Comparison of ENCODE assay signal across 13 cellular contexts in genomic region chr1:51422367-51423097, GRCh38.
DNase-seq lines count a peak whose midpoint lies in the region; TF ChIP-seq lines count a peak whose summit lies in the region.
"Had no signal": no experiment of that assay in that cellular context is flagged by ENCODE, and none has a peak within 500 bp of the region (broad histone marks: within the 10 kb centered on the region; RNA-seq: fewer than 3 reads in every experiment).

No MANE protein-coding gene starts in this region.

- no peak overlapping the region for H3K4me3 ChIP-seq in Karpas-422 (ENCODE audit: low read length)
- H3K4me3 ChIP-seq in endodermal cell (ENCODE audit: low read length): peak overlapping the region; percentile 48
- H3K4me3 ChIP-seq in muscle layer of duodenum (ENCODE audit: low read depth in 1 of 2, low read length in 2 of 2): peak overlapping the region; percentile 0 to 9
- H3K4me3 ChIP-seq in HAP-1: no peak overlapping the region

- H3K79me2 ChIP-seq in Karpas-422 (ENCODE audit: low read length): peaks cover 39% of the 10 kb centered on the region

- H3K36me3 ChIP-seq in Karpas-422 (ENCODE audit: insufficient read depth, low read length) (peaks cover 43% of the 10 kb centered on the region), endodermal cell (ENCODE audit: control insufficient read depth, insufficient read depth, low read length) (peaks cover 28% of the 10 kb centered on the region), muscle layer of duodenum (ENCODE audit: control insufficient read depth in 1 of 2, insufficient read depth in 2 of 2, low read length in 2 of 2) (peaks cover 4 to 10% of the 10 kb centered on the region in 2 donors), HAP-1 (replicated peaks) (peaks cover 18% of the 10 kb centered on the region; the same call in 1 of the 2 replicates)

- no peaks in the 10 kb centered on the region for H3K27me3 ChIP-seq in Karpas-422 (ENCODE audit: low read length)
- H3K27me3 ChIP-seq in endodermal cell (ENCODE audit: control insufficient read depth, insufficient read depth, low read length, poor library complexity, severe bottlenecking): no peaks in the 10 kb centered on the region
- H3K27me3 ChIP-seq in muscle layer of duodenum (ENCODE audit: low read depth, low read length): no peaks in the 10 kb centered on the region
- no peaks in the 10 kb centered on the region for H3K27me3 ChIP-seq in HAP-1 (ENCODE audit: low read depth)
- H3K27me3 ChIP-seq: foreskin keratinocyte had no signal

- BruUV-seq in Calu3 (replicated peaks; lab: Mats Ljungman, UMichigan): no TSS peak

- CTCF ChIA-PET in Calu3 (lab: Charles Lee): interaction anchor here (1.1 kb wide), 1 partner anchor 8 kb away, joined by 3 read pairs; no protein-coding TSS in a partner anchor

- H3K36me3 Mint-ChIP-seq in Calu3 (ENCODE audit: insufficient read depth, unreplicated experiment): peaks cover 7% of the 10 kb centered on the region
- peaks cover 14% of the 10 kb centered on the region for H3K36me3 Mint-ChIP-seq in endodermal cell (ENCODE audit: low read depth)

- H2AFZ ChIP-seq in Karpas-422 (ENCODE audit: low read length): no peak overlapping the region

- 83 to 85% methylated on average over 7 to 8 of the region's 8 CpGs for WGBS in endodermal cell (ENCODE audit: insufficient coverage in 1 of 2, insufficient read length in 1 of 2), 2 experiments

- H3K4me1 Mint-ChIP-seq in Calu3 (ENCODE audit: low read depth, unreplicated experiment) (peaks cover 15% of the 10 kb centered on the region), endodermal cell (peaks cover 17% of the 10 kb centered on the region)

- H3K27ac ChIP-seq in Karpas-422 (ENCODE audit: low read length) (peak overlapping the region; percentile 56; the same call in 1 of the 2 replicates), endodermal cell (ENCODE audit: low read depth, low read length) (peak overlapping the region; percentile 62), muscle layer of duodenum (ENCODE audit: low read length) (no peak overlapping the region)
- H3K27ac ChIP-seq: foreskin keratinocyte, HL-60 had no signal

- H3K4me2 ChIP-seq in Karpas-422 (ENCODE audit: low read depth, low read length, poor library complexity, severe bottlenecking): no peak overlapping the region

- H3K4me3 Mint-ChIP-seq in Calu3 (ENCODE audit: low read depth, unreplicated experiment) (peak overlapping the region; percentile 12), endodermal cell (peak overlapping the region; percentile 31)
- H3K4me3 Mint-ChIP-seq: stimulated activated memory B cell treated with anti-CD40 and anti-IgM and Interleukin-4, amounts not matched to agents 10 μg/mL and 1 μg/mL and 100 μg/mL, for 72 hours had no signal

- peak overlapping the region; percentile 91 for H3K27ac Mint-ChIP-seq in Calu3 (ENCODE audit: unreplicated experiment)
- H3K27ac Mint-ChIP-seq in endodermal cell: peak overlapping the region; percentile 83

- in situ Hi-C loops in HAP-1 (cut with MboI; ENCODE audit: low sequenced_read_pairs): no loop called here

- TF ChIP-seq CTCF in Calu3 (IDR thresholded peaks at IDR 0.05; ENCODE audit: unreplicated experiment): no peak
- no peak for TF ChIP-seq CTCF in endodermal cell (conservative IDR thresholded peaks at IDR 0.05)

- H3K9me3 Mint-ChIP-seq in Calu3 (ENCODE audit: low read depth, unreplicated experiment) (no peaks in the 10 kb centered on the region), endodermal cell (no peaks in the 10 kb centered on the region)
- H3K9me3 Mint-ChIP-seq: stimulated activated memory B cell treated with anti-CD40 and anti-IgM and Interleukin-4, amounts not matched to agents 10 μg/mL and 1 μg/mL and 100 μg/mL, for 72 hours had no signal

- peaks cover 13% of the 10 kb centered on the region for H3K4me1 ChIP-seq in Karpas-422 (ENCODE audit: low read length)
- peaks cover 2% of the 10 kb centered on the region for H3K4me1 ChIP-seq in endodermal cell (ENCODE audit: control insufficient read depth, insufficient read depth, low read length)
- peaks cover 6 to 15% of the 10 kb centered on the region in 2 donors for H3K4me1 ChIP-seq in muscle layer of duodenum (ENCODE audit: control insufficient read depth in 1 of 2, insufficient read depth in 2 of 2, low read length in 2 of 2)
- H3K4me1 ChIP-seq in HAP-1: peaks cover 9% of the 10 kb centered on the region

- H3K27me3 Mint-ChIP-seq in Calu3 (ENCODE audit: unreplicated experiment): no peaks in the 10 kb centered on the region
- no peaks in the 10 kb centered on the region for H3K27me3 Mint-ChIP-seq in endodermal cell (ENCODE audit: insufficient read depth)
- H3K27me3 Mint-ChIP-seq: stimulated activated memory B cell treated with anti-CD40 and anti-IgM and Interleukin-4, amounts not matched to agents 10 μg/mL and 1 μg/mL and 100 μg/mL, for 72 hours had no signal

- intact Hi-C loops in Calu3 (cut with micrococcal nuclease; ENCODE audit: unreplicated experiment): no loop called here

- H3K9me2 ChIP-seq in Karpas-422 (replicated peaks; ENCODE audit: insufficient read depth, low read length): no peaks in the 10 kb centered on the region

- H4K20me1 ChIP-seq in Karpas-422 (ENCODE audit: insufficient read depth, low read depth, low read length): no peaks in the 10 kb centered on the region

- DNase-seq in Calu3 (no peak), Karpas-422 (no peak), endodermal cell (no peak), HAP-1 (ENCODE audit: low spot score in 2 of 2) (no peak), SHP77 treated with DMSO at 0.1 percent for 48 hours (lab: John Stamatoyannopoulos, UW) (no peak), 8988T (no peak)
- DNase-seq in activated naive CD4-positive, alpha-beta T cell (lab: John Stamatoyannopoulos, UW): no peak
- DNase-seq: activated effector memory CD4-positive, alpha-beta T cell treated with anti-CD3 and anti-CD28 coated beads, Interleukin-2, amount 50 U/mL, for 16 hours; left colon had no signal

- no peaks in the 10 kb centered on the region for H3K9me3 ChIP-seq in Karpas-422 (ENCODE audit: low read length)
- H3K9me3 ChIP-seq in endodermal cell (ENCODE audit: control insufficient read depth, low read length): no peaks in the 10 kb centered on the region
- no peaks in the 10 kb centered on the region for H3K9me3 ChIP-seq in muscle layer of duodenum (ENCODE audit: control insufficient read depth in 1 of 2, low read length in 2 of 2)
- H3K9me3 ChIP-seq in HAP-1: no peaks in the 10 kb centered on the region

- no peak overlapping the region for H3K9ac ChIP-seq in Karpas-422 (ENCODE audit: low read length)
- no peak overlapping the region for H3K9ac ChIP-seq in endodermal cell (ENCODE audit: extremely low read depth, low read length, poor library complexity, severe bottlenecking)

Comparison
In these comparisons a context has a peak if more than half of its experiments do, and no peak if none do; other contexts are left out.
1. H3K4me3 ChIP-seq: peak in endodermal cell (single experiment) and muscle layer of duodenum (2 of 2); none in Karpas-422 (single experiment) and HAP-1 (single experiment).